Comparison of ENCODE assay signal across 8 cellular contexts in genomic region chr7:27097686-27098492, GRCh38. TPM values are rescaled to one million over a fixed set of nuclear protein-coding genes. Genes with fewer than 3 reads are reported as not detected.
DNase-seq lines count a peak whose midpoint lies in the region; ATAC-seq and TF ChIP-seq lines count a peak whose summit lies in the region.

No MANE protein-coding gene starts in this region.

- no peaks in the 10 kb centered on the region for H3K36me3 ChIP-seq in esophagus (ENCODE audit: control insufficient read depth in 2 of 2, insufficient read depth in 2 of 2, low read length in 1 of 2)

- no peak for TF ChIP-seq CTCF in osteocyte (IDR thresholded peaks at IDR 0.05)

- H3K27me3 ChIP-seq in esophagus (ENCODE audit: control insufficient read depth in 1 of 2, insufficient read depth in 2 of 2, low read length in 2 of 2): no peaks in the 10 kb centered on the region

- peaks cover 2% of the 10 kb centered on the region for H3K36me3 Mint-ChIP-seq in osteocyte (ENCODE audit: unreplicated experiment)

- H3K4me1 Mint-ChIP-seq in osteocyte (ENCODE audit: unreplicated experiment): peaks cover 20% of the 10 kb centered on the region

- H3K9me3 Mint-ChIP-seq in osteocyte (ENCODE audit: unreplicated experiment): no peaks in the 10 kb centered on the region

- peak overlapping the region; percentile 40 for H3K4me3 Mint-ChIP-seq in osteocyte (ENCODE audit: unreplicated experiment)

- in situ Hi-C loops in Caki2 (cut with HindIII; ENCODE audit: low pct_unique_long_range_greater_than_20kb, low sequenced_read_pairs): no loop called here

- no peak overlapping the region for H3K27ac Mint-ChIP-seq in osteocyte (ENCODE audit: unreplicated experiment)

- peak overlapping the region; percentile 95 to 97 for H3K27ac ChIP-seq in esophagus (ENCODE audit: low read depth in 2 of 2, low read length in 1 of 2)

- DNase-seq in Caki2 (ENCODE audit: low read depth) (peak; percentile 48), RPMI7951 (ENCODE audit: low read depth) (peak; percentile 23), osteocyte (ENCODE audit: extremely low spot score, unreplicated experiment) (no peak), NCI-H2196 treated with DMSO at 0.1 percent for 48 hours (lab: John Stamatoyannopoulos, UW; ENCODE audit: unreplicated experiment) (no peak), NCI-H82 (lab: John Stamatoyannopoulos, UW) (no peak)
- no peak for DNase-seq in central memory CD4-positive, alpha-beta T cell

- ATAC-seq in HG03095 (IDR thresholded peaks at IDR 0.05; ENCODE audit: unreplicated experiment): no peak

- peaks cover 4 to 5% of the 10 kb centered on the region in 2 donors for H3K4me1 ChIP-seq in esophagus (ENCODE audit: control insufficient read depth in 2 of 2, insufficient read depth in 2 of 2, low read length in 1 of 2)

- H3K4me3 ChIP-seq in esophagus (ENCODE audit: low read depth in 1 of 2, low read length in 2 of 2): peak overlapping the region; percentile 59 to 91

- WGBS in esophagus, 2 donors: 12 to 19% methylated on average over 21 to 26 of the region's 26 CpGs

- no peaks in the 10 kb centered on the region for H3K9me3 ChIP-seq in esophagus (ENCODE audit: control insufficient read depth in 2 of 2, insufficient read depth in 1 of 2, low read depth in 1 of 2, low read length in 1 of 2)

- H3K27me3 Mint-ChIP-seq in osteocyte (ENCODE audit: unreplicated experiment): peaks cover 94% of the 10 kb centered on the region

RNA-seq across cellular contexts. Expression of gene HOXA1, which starts 2.1 kb away (rescaled TPM):
- total RNA-seq in Caki2 (2014; rRNA removed; shearing (Covaris generic); ENCODE audit: low replicate concordance): 0.38 and 3.9 TPM in 2 replicates
- total RNA-seq in RPMI7951 (2014; rRNA removed; shearing (Covaris generic)): 6.2 and 7.3 TPM in 2 replicates
- 1 to 10 TPM; 1.5 to 2.1 TPM for polyA plus RNA-seq in esophagus
- total RNA-seq in osteocyte: not detected in 2 replicates

RNA-seq across cellular contexts. Expression of gene HOXA2, which starts 4.6 kb away (rescaled TPM):
- total RNA-seq in Caki2 (2014; rRNA removed; shearing (Covaris generic); ENCODE audit: low replicate concordance): 0.30 TPM in 1 of 2 replicates, not detected in the other
- total RNA-seq in RPMI7951 (2014; rRNA removed; shearing (Covaris generic)): 0.84 and 1.1 TPM in 2 replicates
- polyA plus RNA-seq in esophagus: 1 to 10 TPM; 1.8 to 2.3 TPM
- not detected in 2 replicates for total RNA-seq in osteocyte

RNA-seq across cellular contexts. Expression of gene HOXA4, which starts 32.7 kb away (rescaled TPM):
- 5.6 and 10.3 TPM in 2 replicates for total RNA-seq in Caki2 (2014; rRNA removed; shearing (Covaris generic); ENCODE audit: low replicate concordance)
- 4.3 and 9.7 TPM in 2 replicates for total RNA-seq in RPMI7951 (2014; rRNA removed; shearing (Covaris generic))
- 1 to 10 TPM; 7.6 to 8.6 TPM for polyA plus RNA-seq in esophagus
- total RNA-seq in osteocyte: not detected in 2 replicates

RNA-seq across cellular contexts. Expression of gene HOXA5, which starts 45.6 kb away (rescaled TPM):
- 53.0 and 130 TPM in 2 replicates for total RNA-seq in Caki2 (2014; rRNA removed; shearing (Covaris generic); ENCODE audit: low replicate concordance)
- 4.7 and 5.6 TPM in 2 replicates for total RNA-seq in RPMI7951 (2014; rRNA removed; shearing (Covaris generic))
- polyA plus RNA-seq in esophagus: 1 to 10 TPM; 1.7 to 3.5 TPM
- not detected in 2 replicates for total RNA-seq in osteocyte

RNA-seq across cellular contexts. Expression of gene HOXA6, which starts 49.7 kb away (rescaled TPM):
- 0.96 and 1.2 TPM in 2 replicates for total RNA-seq in Caki2 (2014; rRNA removed; shearing (Covaris generic); ENCODE audit: low replicate concordance)
- 1.8 and 7.2 TPM in 2 replicates for total RNA-seq in RPMI7951 (2014; rRNA removed; shearing (Covaris generic))
- polyA plus RNA-seq in esophagus: under 1 TPM; 0.19 to 0.69 TPM
- total RNA-seq in osteocyte: not detected in 2 replicates

Comparison
In these comparisons a context has a peak if more than half of its experiments do, and no peak if none do; other contexts are left out.
1. DNase-seq: peak in Caki2 (single experiment) and RPMI7951 (single experiment); none in osteocyte (single experiment), central memory CD4-positive, alpha-beta T cell (single experiment), NCI-H2196 treated with DMSO at 0.1 percent for 48 hours (single experiment) and NCI-H82 (single experiment).